5 cellular contexts compared by ENCODE assay signal in genomic region chr1:3548895-3549294, GRCh38.
"Had no signal": no experiment of that assay in that cellular context is flagged by ENCODE, and none has a peak within 500 bp of the region (broad histone marks: within the 10 kb centered on the region; RNA-seq: fewer than 3 reads in every experiment).

No MANE protein-coding gene starts in this region.

- H3K4me3 ChIP-seq: GM23338 had no signal

- H3K27ac ChIP-seq: HL-60 had no signal

- DNase-seq: H9 had no signal

- H2AFZ ChIP-seq: GM23338 had no signal

- ATAC-seq: GM23338 had no signal

- FAIRE-seq: H1, H54 had no signal

- H3K4me2 ChIP-seq: GM23338 had no signal
